8 cellular contexts compared by ENCODE assay signal in genomic region chr14:100065942-100066574, GRCh38. TPM values are rescaled to one million over a fixed set of nuclear protein-coding genes. Genes with fewer than 3 reads are reported as not detected.
DNase-seq lines count a peak whose midpoint lies in the region; ATAC-seq, FAIRE-seq and TF ChIP-seq lines count a peak whose summit lies in the region.

No MANE protein-coding gene starts in this region.

- no peaks in the 10 kb centered on the region for H3K36me3 ChIP-seq in upper lobe of right lung
- H3K36me3 ChIP-seq in WERI-Rb-1, result no peaks in the 10 kb centered on the region

- H3K27me3 ChIP-seq in upper lobe of right lung, result no peaks in the 10 kb centered on the region
- H3K27me3 ChIP-seq in WERI-Rb-1 (ENCODE audit: insufficient read depth, low read depth, severe bottlenecking), result no peaks in the 10 kb centered on the region

- H3K27ac ChIP-seq in upper lobe of right lung, result peak overlapping the region; percentile 80
- no peak overlapping the region for H3K27ac ChIP-seq in WERI-Rb-1

- ATAC-seq in GM19467 (IDR thresholded peaks at IDR 0.05; ENCODE audit: unreplicated experiment) (peak; percentile 32), upper lobe of right lung (peak; percentile 57), esophagus mucosa (no peak)

- no peaks in the 10 kb centered on the region for H3K9me3 ChIP-seq in upper lobe of right lung
- no peaks in the 10 kb centered on the region for H3K9me3 ChIP-seq in WERI-Rb-1 (ENCODE audit: severe bottlenecking)

- peak overlapping the region; percentile 72 for H3K4me3 ChIP-seq in Jurkat, Clone E6-1 (ENCODE audit: low read length)
- H3K4me3 ChIP-seq in upper lobe of right lung, result peak overlapping the region; percentile 43
- H3K4me3 ChIP-seq in WERI-Rb-1 (ENCODE audit: low read depth, low read length), result no peak overlapping the region

- no peak for TF ChIP-seq CTCF in upper lobe of right lung (IDR thresholded peaks at IDR 0.05)
- TF ChIP-seq CTCF in WERI-Rb-1 (IDR thresholded peaks at IDR 0.05; ENCODE audit: low read depth, low read length), result no peak

- peaks cover 24% of the 10 kb centered on the region for H3K4me1 ChIP-seq in upper lobe of right lung

- FAIRE-seq in urothelium cell line (lab: Jason Lieb, UNC), result no peak

- DNase-seq in Jurkat, Clone E6-1 (ENCODE audit: low read depth, low spot score), result peak; percentile 97
- DNase-seq in activated T-cell treated with anti-CD3 and anti-CD28 coated beads for 4 hours (peak; percentile 64), midbrain (lab: John Stamatoyannopoulos, UW) (peak; percentile 23), upper lobe of right lung (no peak), WERI-Rb-1 (no peak), urothelium cell line (ENCODE audit: low spot score) (no peak)

- intact Hi-C loops in upper lobe of right lung (cut with DNase I), result no loop called here

RNA-seq across cellular contexts. Expression of gene EVL, which starts 0.8 kb away (rescaled TPM):
- 261 TPM for polyA plus RNA-seq in Jurkat, Clone E6-1 (2012; ENCODE audit: insufficient read depth, insufficient read length)
- total RNA-seq in upper lobe of right lung, result 206 TPM
- total RNA-seq in esophagus mucosa, result 25.2 TPM

Comparison
In these comparisons a context has a peak if more than half of its experiments do, and no peak if none do; other contexts are left out.
1. DNase-seq: peak in Jurkat, Clone E6-1 (single experiment), activated T-cell treated with anti-CD3 and anti-CD28 coated beads for 4 hours (single experiment) and midbrain (single experiment); none in upper lobe of right lung (single experiment), WERI-Rb-1 (single experiment) and urothelium cell line (single experiment).